ENCODE assay signal across 10 cellular contexts in genomic region chr1:222792744-222793143, GRCh38. TPM values are rescaled to one million over a fixed set of nuclear protein-coding genes. Genes with fewer than 3 reads are reported as not detected.
DNase-seq lines count a peak whose midpoint lies in the region; TF ChIP-seq lines count a peak whose summit lies in the region.
"Had no signal": no experiment of that assay in that cellular context is flagged by ENCODE, and none has a peak within 500 bp of the region (broad histone marks: within the 10 kb centered on the region; RNA-seq: fewer than 3 reads in every experiment).

No MANE protein-coding gene starts in this region.

- WGBS in stomach, 5 donors = 3 to 9% (median 5%) methylated on average over 2 of the region's 2 CpGs

- no peak overlapping the region for H3K4me3 ChIP-seq in OCI-LY3 (ENCODE audit: low read length)
- no peak overlapping the region for H3K4me3 ChIP-seq in fibroblast of mammary gland (ENCODE audit: control insufficient read depth, low read depth, low read length)
- H3K4me3 ChIP-seq in stomach = no peak overlapping the region
- H3K4me3 ChIP-seq: SK-N-MC had no signal

- no peaks in the 10 kb centered on the region for H4K20me1 ChIP-seq in OCI-LY3 (ENCODE audit: insufficient read depth, low read length)

- peak; percentile 46 for DNase-seq in NCI-H1436 (lab: John Stamatoyannopoulos, UW)
- DNase-seq in NCI-H1436 treated with DMSO at 0.1 percent for 48 hours (lab: John Stamatoyannopoulos, UW) = no peak
- DNase-seq in fibroblast of mammary gland (ENCODE audit: low read depth) = peak; percentile 42
- DNase-seq in stomach = no peak
- no peak for DNase-seq in NCI-H1048 (lab: John Stamatoyannopoulos, UW)
- no peak for DNase-seq in SHP77 treated with DMSO at 0.1 percent for 48 hours (lab: John Stamatoyannopoulos, UW)
- no peak for DNase-seq in RPMI8226

- TF ChIP-seq POLR2A in stomach (IDR thresholded peaks at IDR 0.05) = no peak

- H3K36me3 ChIP-seq in OCI-LY3 (replicated peaks; ENCODE audit: low read depth, low read length) (no peaks in the 10 kb centered on the region), stomach (no peaks in the 10 kb centered on the region)

- H3K9ac ChIP-seq in OCI-LY3 (ENCODE audit: low read length) = no peak overlapping the region

- 0 out of 2 replicates have a peak, but pooled peaks cover 8% of the 10 kb centered on the region for H3K27me3 ChIP-seq in OCI-LY3 (ENCODE audit: low read depth, low read length)
- no peaks in the 10 kb centered on the region for H3K27me3 ChIP-seq in stomach

- H3K27ac ChIP-seq in OCI-LY3 (ENCODE audit: low read length) (no peak overlapping the region), stomach (no peak overlapping the region)
- H3K27ac ChIP-seq: SK-N-MC had no signal

- H2AFZ ChIP-seq in OCI-LY3 (ENCODE audit: low read depth, low read length) = no peak overlapping the region

- intact Hi-C loops in stomach (cut with DNase I; ENCODE audit: low total_unique reads) = no loop called here

- TF ChIP-seq CTCF in OCI-LY3 (IDR thresholded peaks at IDR 0.05; ENCODE audit: low read depth, low read length) (peak; percentile 71), fibroblast of mammary gland (conservative IDR thresholded peaks at IDR 0.05; ENCODE audit: control insufficient read depth, insufficient read depth, low read depth, low read length) (peak; percentile 58), stomach (IDR thresholded peaks at IDR 0.05) (peak in 5 of 7 experiments; percentile 19 to 63 (median 28))

- H3K9me3 ChIP-seq in OCI-LY3 (ENCODE audit: insufficient read depth, low read length) (0 out of 2 replicates have a peak, but pooled peaks cover 3% of the 10 kb centered on the region), stomach (no peaks in the 10 kb centered on the region)

- H3K4me1 ChIP-seq in OCI-LY3 (ENCODE audit: low read length) = no peaks in the 10 kb centered on the region
- H3K4me1 ChIP-seq in stomach = peaks cover 0 to 15% (median 7%) of the 10 kb centered on the region in 4 donors

- no peaks in the 10 kb centered on the region for H3K79me2 ChIP-seq in OCI-LY3 (ENCODE audit: low read length)

- no peak for TF ChIP-seq EP300 in stomach (IDR thresholded peaks at IDR 0.05)

- no peak overlapping the region for H3K4me2 ChIP-seq in OCI-LY3 (ENCODE audit: low read length)

RNA-seq across cellular contexts. Expression of gene DISP1, which starts 22.1 kb away (rescaled TPM):
- 100 to 1,000 TPM in 1 of 5 donors, 10 to 100 TPM in 2, 1 to 10 TPM in 1, not detected in 1; 4.9 to 277 (median 18.8) TPM for total RNA-seq in stomach
- polyA plus RNA-seq in stomach = 1 to 10 TPM in 2 of 3 donors, under 1 TPM in 1; 0.87 to 2.6 (median 1.9) TPM

RNA-seq across cellular contexts. Expression of gene FAM177B, which starts 55.7 kb away (rescaled TPM):
- 10 to 100 TPM in 2 of 5 donors, 1 to 10 TPM in 1, not detected in 2; 4.1 to 39.7 (median 21.9) TPM for total RNA-seq in stomach
- 10 to 100 TPM in 1 of 3 donors, 1 to 10 TPM in 2; 2.0 to 53.9 (median 5.9) TPM for polyA plus RNA-seq in stomach
- total RNA-seq: CD8-positive, alpha-beta memory T cell had no signal
- polyA plus RNA-seq: CD8-positive, alpha-beta memory T cell had no signal

Comparison
In these comparisons a context has a peak if more than half of its experiments do, and no peak if none do; other contexts are left out.
1. DNase-seq: peak in NCI-H1436 (single experiment) and fibroblast of mammary gland (single experiment); none in NCI-H1436 treated with DMSO at 0.1 percent for 48 hours (single experiment), stomach (single experiment), NCI-H1048 (single experiment), SHP77 treated with DMSO at 0.1 percent for 48 hours (single experiment) and RPMI8226 (single experiment).
2. Peak in every context shown above with its lines, with median percentiles within 50 percentile points of each other: CTCF ChIP-seq.